Comparison of ENCODE assay signal across 14 cellular contexts in the genomic region with DNA sequence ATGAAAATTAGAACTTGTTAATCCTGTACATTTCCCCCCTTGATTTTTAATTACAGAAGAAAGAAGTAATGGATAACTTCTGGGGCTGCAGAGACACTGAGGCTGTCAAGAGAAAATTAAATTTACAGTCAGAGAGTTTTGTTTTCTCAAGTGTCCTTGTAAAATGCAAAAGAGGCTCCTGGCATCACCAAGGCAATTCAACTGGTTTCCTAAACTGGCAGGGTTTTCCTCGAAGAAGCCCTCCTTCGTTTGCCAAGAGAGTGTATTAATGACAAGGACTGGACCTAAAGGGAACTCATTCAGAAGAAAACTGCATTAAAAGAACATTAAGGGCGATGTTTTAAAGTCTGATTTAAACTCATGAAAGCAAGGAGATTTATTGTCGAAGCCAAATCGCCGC.
DNase-seq lines count a peak whose midpoint lies in the region; TF ChIP-seq lines count a peak whose summit lies in the region.
"Had no signal": no experiment of that assay in that cellular context is flagged by ENCODE, and none has a peak within 500 bp of the region (broad histone marks: within the 10 kb centered on the region; RNA-seq: fewer than 3 reads in every experiment).

No MANE protein-coding gene starts in this region.

- H3K79me2 ChIP-seq in hepatocyte (no peaks in the 10 kb centered on the region), parathyroid adenoma (no peaks in the 10 kb centered on the region)

- H3K4me3 ChIP-seq in LNCaP clone FGC (ENCODE audit: low read depth, low read length) (no peak overlapping the region), hepatocyte (no peak overlapping the region), parathyroid adenoma (ENCODE audit: low read depth, low read length) (no peak overlapping the region)
- H3K4me3 ChIP-seq: GM23248 had no signal

- no peaks in the 10 kb centered on the region for H3K9me3 ChIP-seq in hepatocyte (ENCODE audit: low read depth)
- no peaks in the 10 kb centered on the region for H3K9me3 ChIP-seq in parathyroid adenoma (ENCODE audit: control insufficient read depth, low read length)
- H3K9me3 ChIP-seq: Caco-2 had no signal

- TF ChIP-seq CTCF in LNCaP clone FGC (IDR thresholded peaks at IDR 0.05; ENCODE audit: control insufficient read depth, extremely low read depth, insufficient read depth) (no peak), RWPE1 (conservative IDR thresholded peaks at IDR 0.05; ENCODE audit: low read depth) (no peak), hepatocyte (IDR thresholded peaks at IDR 0.05; ENCODE audit: poor library complexity) (no peak), parathyroid adenoma (IDR thresholded peaks at IDR 0.05) (no peak)

- 93% methylated on average over 6 of the region's 6 CpGs for WGBS in hepatocyte (ENCODE audit: low lambda C conversion rate, missing lambda C conversion rate)

- CTCF ChIA-PET in RWPE1 (lab: Yijun Ruan, JAX) = interaction anchor here (0.6 to 1.4 kb wide), 2 partner anchors 9 to 16 kb away, joined by 3 to 4 read pairs; no protein-coding TSS in a partner anchor

- POLR2A ChIA-PET in RWPE1 (lab: Yijun Ruan, JAX; ENCODE audit: low non-redundant PET) = no interaction called here

- H3K4me2 ChIP-seq in hepatocyte = no peak overlapping the region
- no peak overlapping the region for H3K4me2 ChIP-seq in parathyroid adenoma (ENCODE audit: low read length)

- H2AFZ ChIP-seq in hepatocyte = no peak overlapping the region
- H2AFZ ChIP-seq in parathyroid adenoma = peak overlapping the region; percentile 35
- H2AFZ ChIP-seq: GM23248 had no signal

- H3K27ac ChIP-seq in RWPE1 (peak overlapping the region; percentile 32; the same call in 1 of the 2 replicates), hepatocyte (peak overlapping the region; percentile 87), parathyroid adenoma (no peak overlapping the region)
- H3K27ac ChIP-seq: GM23248 had no signal

- H4K20me1 ChIP-seq in hepatocyte (ENCODE audit: insufficient read depth, poor library complexity, severe bottlenecking) = no peaks in the 10 kb centered on the region

- no peak overlapping the region for H3K9ac ChIP-seq in parathyroid adenoma
- H3K9ac ChIP-seq: GM23248 had no signal

- no peaks in the 10 kb centered on the region for H3K27me3 ChIP-seq in hepatocyte
- no peaks in the 10 kb centered on the region for H3K27me3 ChIP-seq in parathyroid adenoma (ENCODE audit: control insufficient read depth, insufficient read depth, low read length)

- H3K36me3 ChIP-seq in hepatocyte (replicated peaks; ENCODE audit: insufficient read depth, low read depth) (no peaks in the 10 kb centered on the region), parathyroid adenoma (ENCODE audit: control insufficient read depth, insufficient read depth, low read length) (no peaks in the 10 kb centered on the region)

- H3K9me2 ChIP-seq in hepatocyte (replicated peaks; ENCODE audit: insufficient read depth) = no peaks in the 10 kb centered on the region

- DNase-seq in LNCaP clone FGC (ENCODE audit: low read depth) (peak; percentile 68), RWPE1 (ENCODE audit: low spot score) (no peak), hepatocyte (ENCODE audit: low spot score) (no peak), superior temporal gyrus (ENCODE audit: extremely low spot score) (no peak), EL (no peak)
- no peak for DNase-seq in stimulated activated CD4-positive, alpha-beta T cell treated with anti-CD3 and anti-CD28 coated beads, Interleukin-4, amount 100 ng/mL, for 4 hours
- DNase-seq: Caco-2; CD4-positive, CD25-positive, alpha-beta regulatory T cell; CD8-positive, alpha-beta T cell; DMS153; GM23248; H7; HCEC 1CT had no signal

- peaks cover 25% of the 10 kb centered on the region for H3K4me1 ChIP-seq in hepatocyte (ENCODE audit: insufficient read depth)
- peaks cover 17% of the 10 kb centered on the region for H3K4me1 ChIP-seq in parathyroid adenoma
